ENCODE assay signal across 1 cellular context in genomic region chr17:42846594-42847280, GRCh38.
TF ChIP-seq lines count a peak whose summit lies in the region.

No MANE protein-coding gene starts in this region.

TF ChIP-seq in K562, 482 proteins besides CTCF, POLR2A, EP300 and RAD21:
- TF ChIP-seq MTA1 (IDR thresholded peaks at IDR 0.05; ENCODE audit: borderline replicate concordance) (no peak), POLR2AphosphoS2 (IDR thresholded peaks at IDR 0.05; ENCODE audit: low read length) (peak; percentile 62; the same call in 1 of the 2 replicates), BHLHE40 (IDR thresholded peaks at IDR 0.05; ENCODE audit: low read length) (0 out of 2 replicates have a peak, but pooled peaks have one; percentile 25)
- TF ChIP-seq, protein P1, sequence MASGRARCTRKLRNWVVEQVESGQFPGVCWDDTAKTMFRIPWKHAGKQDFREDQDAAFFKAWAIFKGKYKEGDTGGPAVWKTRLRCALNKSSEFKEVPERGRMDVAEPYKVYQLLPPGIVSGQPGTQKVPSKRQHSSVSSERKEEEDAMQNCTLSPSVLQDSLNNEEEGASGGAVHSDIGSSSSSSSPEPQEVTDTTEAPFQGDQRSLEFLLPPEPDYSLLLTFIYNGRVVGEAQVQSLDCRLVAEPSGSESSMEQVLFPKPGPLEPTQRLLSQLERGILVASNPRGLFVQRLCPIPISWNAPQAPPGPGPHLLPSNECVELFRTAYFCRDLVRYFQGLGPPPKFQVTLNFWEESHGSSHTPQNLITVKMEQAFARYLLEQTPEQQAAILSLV (tag; IDR thresholded peaks at IDR 0.05): no peak
